ENCODE assay signal across 17 cellular contexts in genomic region chr7:8384901-8385300, GRCh38. TPM values are rescaled to one million over a fixed set of nuclear protein-coding genes. Genes with fewer than 3 reads are reported as not detected.
"Had no signal": no experiment of that assay in that cellular context is flagged by ENCODE, and none has a peak within 500 bp of the region (broad histone marks: within the 10 kb centered on the region; RNA-seq: fewer than 3 reads in every experiment).

No MANE protein-coding gene starts in this region.

- H3K4me3 Mint-ChIP-seq: activated CD4-positive, alpha-beta T cell treated with anti-CD3 and anti-CD28 coated beads, Interleukin-2, amount 10 ng/mL, durations not matched to agents 7 days and 5 days; activated naive CD8-positive, alpha-beta T cell treated with anti-CD3 and anti-CD28 coated beads, Interleukin-2, amount 10 ng/mL, durations not matched to agents 7 days and 5 days; activated T-helper 1 cell treated with anti-CD3 and anti-CD28 coated beads, Interleukin-12 subunit alpha, Interleukin-12 subunit beta, Interleukin-2, Interleukin-4 antibody, amounts not matched to agents 30 ng/mL and 10 ng/mL and 1 ng/mL, durations not matched to agents 14 hours and 24 hours and 36 hours; central memory CD8-positive, alpha-beta T cell; mesothelial cell of epicardium had no signal

- DNase-seq: activated CD4-positive, alpha-beta T cell treated with anti-CD3 and anti-CD28 coated beads, Interleukin-2, amount 10 ng/mL, durations not matched to agents 7 days and 5 days; activated naive CD8-positive, alpha-beta T cell treated with anti-CD3 and anti-CD28 coated beads, Interleukin-2, amount 10 ng/mL, durations not matched to agents 7 days and 5 days; anterior cingulate cortex; brain microvascular endothelial cell; islet precursor cell; psoas muscle; stimulated activated naive CD8-positive, alpha-beta T cell treated with anti-CD3 and anti-CD28 coated beads, Interleukin-15, Interleukin-2, amounts not matched to agents 100 U/mL and 50 U/mL, for 24 hours; transverse colon had no signal

- H3K9me3 Mint-ChIP-seq: activated naive CD8-positive, alpha-beta T cell treated with anti-CD3 and anti-CD28 coated beads, Interleukin-2, amount 10 ng/mL, durations not matched to agents 7 days and 5 days; activated T-helper 1 cell treated with anti-CD3 and anti-CD28 coated beads, Interleukin-12 subunit alpha, Interleukin-12 subunit beta, Interleukin-2, Interleukin-4 antibody, amounts not matched to agents 30 ng/mL and 10 ng/mL and 1 ng/mL, durations not matched to agents 14 hours and 24 hours and 36 hours; central memory CD8-positive, alpha-beta T cell; mesothelial cell of epicardium had no signal

- H3K4me1 ChIP-seq: esophagus muscularis mucosa, psoas muscle, transverse colon had no signal

- H3K36me3 Mint-ChIP-seq: activated naive CD8-positive, alpha-beta T cell treated with anti-CD3 and anti-CD28 coated beads, Interleukin-2, amount 10 ng/mL, durations not matched to agents 7 days and 5 days; mesothelial cell of epicardium had no signal

- H3K9me3 ChIP-seq: esophagus muscularis mucosa, psoas muscle, transverse colon had no signal

- H3K27ac Mint-ChIP-seq: activated CD4-positive, alpha-beta T cell treated with anti-CD3 and anti-CD28 coated beads, Interleukin-2, amount 10 ng/mL, durations not matched to agents 7 days and 5 days; activated naive CD8-positive, alpha-beta T cell treated with anti-CD3 and anti-CD28 coated beads, Interleukin-2, amount 10 ng/mL, durations not matched to agents 7 days and 5 days; activated T-helper 1 cell treated with anti-CD3 and anti-CD28 coated beads, Interleukin-12 subunit alpha, Interleukin-12 subunit beta, Interleukin-2, Interleukin-4 antibody, amounts not matched to agents 30 ng/mL and 10 ng/mL and 1 ng/mL, durations not matched to agents 14 hours and 24 hours and 36 hours; mesothelial cell of epicardium had no signal

- ATAC-seq: psoas muscle; sciatic nerve; stimulated activated naive CD8-positive, alpha-beta T cell treated with anti-CD3 and anti-CD28 coated beads, Interleukin-15, Interleukin-2, amounts not matched to agents 100 U/mL and 50 U/mL, for 24 hours had no signal

- H3K27ac ChIP-seq: brain microvascular endothelial cell, coronary artery, esophagus muscularis mucosa, hepatocyte, psoas muscle, transverse colon had no signal

- H3K27me3 ChIP-seq: brain microvascular endothelial cell, hepatocyte, transverse colon had no signal

- H3K36me3 ChIP-seq: brain microvascular endothelial cell, esophagus muscularis mucosa, transverse colon had no signal

- H3K4me3 ChIP-seq: coronary artery, esophagus muscularis mucosa, hepatocyte, lung, psoas muscle, transverse colon had no signal

- H3K4me1 Mint-ChIP-seq: central memory CD8-positive, alpha-beta T cell had no signal

RNA-seq across cellular contexts. Expression of gene NXPH1, which starts 48.5 kb away (rescaled TPM):
- total RNA-seq: activated CD4-positive, alpha-beta T cell treated with anti-CD3 and anti-CD28 coated beads, Interleukin-2, amount 10 ng/mL, durations not matched to agents 7 days and 5 days; activated naive CD8-positive, alpha-beta T cell treated with anti-CD3 and anti-CD28 coated beads, Interleukin-2, amount 10 ng/mL, durations not matched to agents 7 days and 5 days; activated T-helper 1 cell treated with anti-CD3 and anti-CD28 coated beads, Interleukin-12 subunit alpha, Interleukin-12 subunit beta, Interleukin-2, Interleukin-4 antibody, amounts not matched to agents 30 ng/mL and 10 ng/mL and 1 ng/mL, durations not matched to agents 14 hours and 24 hours and 36 hours; esophagus muscularis mucosa; hepatocyte; mesothelial cell of epicardium; osteoblast; psoas muscle; sciatic nerve; transverse colon had no signal
- polyA plus RNA-seq: hepatocyte, lung, psoas muscle had no signal
